12 cellular contexts compared by ENCODE assay signal in genomic region chr5:10556331-10556807, GRCh38. TPM values are rescaled to one million over a fixed set of nuclear protein-coding genes. Genes with fewer than 3 reads are reported as not detected.
DNase-seq lines count a peak whose midpoint lies in the region; ATAC-seq and TF ChIP-seq lines count a peak whose summit lies in the region.
"Had no signal": no experiment of that assay in that cellular context is flagged by ENCODE, and none has a peak within 500 bp of the region (broad histone marks: within the 10 kb centered on the region; RNA-seq: fewer than 3 reads in every experiment).

No MANE protein-coding gene starts in this region.

- H3K4me1 ChIP-seq in SJSA1 (replicated peaks) (peaks cover 70% of the 10 kb centered on the region), upper lobe of right lung (peaks cover 6% of the 10 kb centered on the region), testis (no peaks in the 10 kb centered on the region)
- H3K4me1 ChIP-seq in naive thymus-derived CD4-positive, alpha-beta T cell (ENCODE audit: control insufficient read depth in 2 of 2, insufficient read depth in 2 of 2, low read length in 2 of 2): no peaks in the 10 kb centered on the region

- TF ChIP-seq CTCF in fibroblast of the aortic adventitia (IDR thresholded peaks at IDR 0.05; ENCODE audit: insufficient read depth, low read length) (no peak), upper lobe of right lung (IDR thresholded peaks at IDR 0.05) (no peak), testis (IDR thresholded peaks at IDR 0.05) (no peak)

- peak overlapping the region; percentile 77 for H3K27ac ChIP-seq in SJSA1
- H3K27ac ChIP-seq in upper lobe of right lung: no peak overlapping the region
- H3K27ac ChIP-seq in naive thymus-derived CD4-positive, alpha-beta T cell (ENCODE audit: low read depth, low read length): no peak overlapping the region
- no peak overlapping the region for H3K27ac ChIP-seq in testis
- H3K27ac ChIP-seq: epithelial cell of prostate had no signal

- peak; percentile 20 for DNase-seq in NOMO-1 treated with DMSO at 0.1 percent for 48 hours (lab: John Stamatoyannopoulos, UW; ENCODE audit: unreplicated experiment)
- DNase-seq in NOMO-1 treated with dmso at 0.1 percent for 144 hours (lab: John Stamatoyannopoulos, UW; ENCODE audit: unreplicated experiment): no peak
- DNase-seq in SJSA1 (ENCODE audit: low read depth in 1 of 2, low spot score in 2 of 2): peak; percentile 75 to 90
- peak; percentile 69 for DNase-seq in fibroblast of the aortic adventitia (ENCODE audit: low read depth)
- DNase-seq in upper lobe of right lung: no peak
- no peak for DNase-seq in OCI-M1 (lab: John Stamatoyannopoulos, UW)
- DNase-seq in naive thymus-derived CD4-positive, alpha-beta T cell: no peak
- no peak for DNase-seq in testis
- DNase-seq: activated CD4-positive, alpha-beta T cell treated with anti-CD3 and anti-CD28 coated beads for 36 hours; retina had no signal

- no peak for TF ChIP-seq POLR2A in testis (IDR thresholded peaks at IDR 0.05)

- no peaks in the 10 kb centered on the region for H3K9me3 Mint-ChIP-seq in naive thymus-derived CD4-positive, alpha-beta T cell
- H3K9me3 Mint-ChIP-seq: activated naive CD4-positive, alpha-beta T cell treated with anti-CD3 and anti-CD28 coated beads, Interleukin-2, amount 50 U/mL, for 24 hours had no signal

- intact Hi-C loops in upper lobe of right lung (cut with DNase I) (no loop called here), testis (cut with DNase I; ENCODE audit: low total_unique reads) (no loop called here)
- intact Hi-C loops in naive thymus-derived CD4-positive, alpha-beta T cell (cut with micrococcal nuclease): no loop called here

- ATAC-seq in upper lobe of right lung: peak; percentile 16
- ATAC-seq in naive thymus-derived CD4-positive, alpha-beta T cell: no peak
- ATAC-seq: activated CD4-positive, alpha-beta T cell treated with anti-CD3 and anti-CD28 coated beads for 36 hours had no signal

- no peaks in the 10 kb centered on the region for H3K36me3 Mint-ChIP-seq in naive thymus-derived CD4-positive, alpha-beta T cell
- H3K36me3 Mint-ChIP-seq: activated naive CD4-positive, alpha-beta T cell treated with anti-CD3 and anti-CD28 coated beads, Interleukin-2, amount 50 U/mL, for 24 hours had no signal

- POLR2A ChIA-PET in naive thymus-derived CD4-positive, alpha-beta T cell (lab: Charles Lee): no interaction called here

- H3K4me1 Mint-ChIP-seq in naive thymus-derived CD4-positive, alpha-beta T cell: peaks cover 0 to 24% (median 14%) of the 10 kb centered on the region in 7 donors

- H3K4me3 Mint-ChIP-seq in naive thymus-derived CD4-positive, alpha-beta T cell: no peak overlapping the region
- H3K4me3 Mint-ChIP-seq: activated CD4-positive, alpha-beta T cell treated with anti-CD3 and anti-CD28 coated beads for 36 hours; activated naive CD4-positive, alpha-beta T cell treated with anti-CD3 and anti-CD28 coated beads, Interleukin-2, amount 50 U/mL, for 24 hours had no signal

- 70 to 73% methylated on average over 3 of the region's 3 CpGs for WGBS in testis, 2 donors

- no peaks in the 10 kb centered on the region for H3K9me3 ChIP-seq in SJSA1 (replicated peaks)
- H3K9me3 ChIP-seq in upper lobe of right lung: no peaks in the 10 kb centered on the region
- H3K9me3 ChIP-seq in naive thymus-derived CD4-positive, alpha-beta T cell (ENCODE audit: control insufficient read depth in 2 of 3, low read length in 3 of 3): no peaks in the 10 kb centered on the region
- H3K9me3 ChIP-seq in testis: no peaks in the 10 kb centered on the region

- H3K4me3 ChIP-seq in SJSA1 (no peak overlapping the region), fibroblast of the aortic adventitia (ENCODE audit: low read depth, low read length) (no peak overlapping the region), upper lobe of right lung (no peak overlapping the region), testis (no peak overlapping the region)
- H3K4me3 ChIP-seq in naive thymus-derived CD4-positive, alpha-beta T cell (ENCODE audit: low read length): no peak overlapping the region

- peaks cover 0 to 69% (median 11%) of the 10 kb centered on the region in 5 donors for H3K27me3 Mint-ChIP-seq in naive thymus-derived CD4-positive, alpha-beta T cell

- H3K27me3 ChIP-seq in SJSA1 (replicated peaks) (no peaks in the 10 kb centered on the region), upper lobe of right lung (no peaks in the 10 kb centered on the region), testis (no peaks in the 10 kb centered on the region)
- H3K27me3 ChIP-seq in naive thymus-derived CD4-positive, alpha-beta T cell (ENCODE audit: control insufficient read depth in 2 of 2, insufficient read depth in 2 of 2, low read length in 2 of 2): no peaks in the 10 kb centered on the region

- CTCF ChIA-PET in naive thymus-derived CD4-positive, alpha-beta T cell (lab: Charles Lee): interaction anchor here (0.6 kb wide), 1 partner anchor 291 kb away, joined by 3 read pairs; no protein-coding TSS in a partner anchor

- no peaks in the 10 kb centered on the region for H3K36me3 ChIP-seq in SJSA1
- H3K36me3 ChIP-seq in upper lobe of right lung: no peaks in the 10 kb centered on the region
- H3K36me3 ChIP-seq in naive thymus-derived CD4-positive, alpha-beta T cell (ENCODE audit: control insufficient read depth in 2 of 3, insufficient read depth in 3 of 3, low read length in 3 of 3): no peaks in the 10 kb centered on the region
- H3K36me3 ChIP-seq in testis (ENCODE audit: low read depth, missing control alignments): no peaks in the 10 kb centered on the region

- H3K27ac Mint-ChIP-seq in naive thymus-derived CD4-positive, alpha-beta T cell: no peak overlapping the region
- H3K27ac Mint-ChIP-seq: activated CD4-positive, alpha-beta T cell treated with anti-CD3 and anti-CD28 coated beads for 36 hours; activated naive CD4-positive, alpha-beta T cell treated with anti-CD3 and anti-CD28 coated beads, Interleukin-2, amount 50 U/mL, for 24 hours had no signal

RNA-seq across cellular contexts. Expression of gene ANKRD33B, which starts 7.5 kb away (rescaled TPM):
- 10.2 and 10.3 TPM in 2 replicates for total RNA-seq in SJSA1 (2014; rRNA removed; shearing (Covaris generic))
- total RNA-seq in fibroblast of the aortic adventitia (ENCODE audit: low replicate concordance): 8.3 and 11.3 TPM in 2 replicates
- 6.1 TPM for total RNA-seq in upper lobe of right lung
- total RNA-seq in naive thymus-derived CD4-positive, alpha-beta T cell: 10 to 100 TPM in 1 of 5 experiments, 1 to 10 TPM in 2, under 1 TPM in 2; 0.30 to 10.1 (median 1.0) TPM
- under 1 TPM in 1 of 2 donors, not detected in 1; 0.20 TPM for polyA plus RNA-seq in naive thymus-derived CD4-positive, alpha-beta T cell
- 1 to 10 TPM; 5.6 to 5.8 TPM for total RNA-seq in testis
- polyA plus RNA-seq in testis (ENCODE audit: insufficient read depth, low read depth, low replicate concordance): 3.7 TPM

Comparison
In these comparisons a context has a peak if more than half of its experiments do, and no peak if none do; other contexts are left out.
1. DNase-seq: peak in NOMO-1 treated with DMSO at 0.1 percent for 48 hours (single experiment), SJSA1 (2 of 2) and fibroblast of the aortic adventitia (single experiment); none in NOMO-1 treated with dmso at 0.1 percent for 144 hours (single experiment), upper lobe of right lung (single experiment), OCI-M1 (single experiment), naive thymus-derived CD4-positive, alpha-beta T cell (0 of 9) and testis (single experiment).